9 cellular contexts compared by ENCODE assay signal in the genomic region with DNA sequence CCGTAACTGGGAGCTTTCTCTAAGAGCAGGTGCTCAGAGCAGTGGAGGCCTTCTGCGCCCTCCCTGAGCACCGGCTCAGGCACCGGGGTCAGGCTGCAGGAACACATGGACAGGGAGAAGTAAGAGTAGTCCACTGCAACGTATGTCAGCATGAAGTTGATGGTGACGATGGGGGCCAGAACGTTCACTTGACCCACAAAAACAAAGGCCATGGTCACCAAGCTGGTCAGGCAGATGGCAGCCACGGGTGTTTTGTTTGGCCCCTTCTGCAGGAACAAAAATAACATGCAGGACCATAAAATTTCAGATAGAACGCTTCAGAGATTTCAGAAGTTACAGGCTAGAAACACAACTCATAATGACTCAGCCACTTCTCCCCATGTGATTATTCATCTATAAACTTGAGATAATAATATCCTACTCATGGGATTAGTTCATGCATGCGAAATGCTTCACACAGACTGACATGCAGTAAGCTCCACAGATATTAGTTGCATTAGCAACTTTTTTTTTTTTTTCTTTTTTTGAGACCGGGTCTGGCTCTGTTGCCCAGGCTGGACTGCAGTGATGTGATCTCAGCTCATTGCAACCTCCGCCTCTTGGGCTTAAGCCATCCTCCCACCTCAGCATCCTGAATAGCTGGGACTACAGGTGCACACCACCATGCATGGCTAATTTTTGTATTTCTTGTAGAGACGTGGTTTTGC. TPM values are rescaled to one million over a fixed set of nuclear protein-coding genes. Genes with fewer than 3 reads are reported as not detected.
DNase-seq lines count a peak whose midpoint lies in the region; ATAC-seq and TF ChIP-seq lines count a peak whose summit lies in the region.
"Had no signal": no experiment of that assay in that cellular context is flagged by ENCODE, and none has a peak within 500 bp of the region (broad histone marks: within the 10 kb centered on the region; RNA-seq: fewer than 3 reads in every experiment).

No MANE protein-coding gene starts in this region.

- H3K9me2 ChIP-seq in PC-9 (ENCODE audit: insufficient read depth), result no peaks in the 10 kb centered on the region

- H3K9me3 ChIP-seq in PC-9 (ENCODE audit: insufficient read depth, low read depth), result no peaks in the 10 kb centered on the region

- H3K4me2 ChIP-seq in PC-9, result no peak overlapping the region

- peaks cover 13% of the 10 kb centered on the region; the same call in 1 of the 2 replicates for H3F3A ChIP-seq in PC-9 (ENCODE audit: insufficient read depth, low read depth)

- CTCF ChIA-PET in PC-9 (lab: Charles Lee), result no interaction called here

- no peak overlapping the region for H3K4me3 ChIP-seq in PC-9

- ATAC-seq in GM21576 (IDR thresholded peaks at IDR 0.05; ENCODE audit: unreplicated experiment), result peak; percentile 40
- ATAC-seq in HG03469 (IDR thresholded peaks at IDR 0.05; ENCODE audit: unreplicated experiment), result no peak

- POLR2A ChIA-PET in PC-9 (lab: Charles Lee; ENCODE audit: unreplicated experiment), result no interaction called here

- peaks cover 7% of the 10 kb centered on the region; the same call in 1 of the 2 replicates for H3K36me3 ChIP-seq in PC-9 (ENCODE audit: low read depth)

- H3K27ac ChIP-seq in PC-9 (peak overlapping the region; percentile 53), substantia nigra (ENCODE audit: low read depth, low read length, poor library complexity, severe bottlenecking) (no peak overlapping the region)

- intact Hi-C loops in PC-9 (cut with micrococcal nuclease; ENCODE audit: unreplicated experiment), result no loop called here

- H2AFZ ChIP-seq in PC-9, result no peak overlapping the region

- H4K20me1 ChIP-seq in PC-9 (ENCODE audit: insufficient read depth), result no peaks in the 10 kb centered on the region

- peaks cover 40% of the 10 kb centered on the region for H3K4me1 ChIP-seq in PC-9 (replicated peaks; ENCODE audit: insufficient read depth)

- no peak for TF ChIP-seq CTCF in PC-9 (conservative IDR thresholded peaks at IDR 0.05)

- no TSS peak for BruUV-seq in PC-9 (replicated peaks; lab: Mats Ljungman, UMichigan)

- DNase-seq in ELR (ENCODE audit: low read depth), result peak; percentile 93
- peak in 1 of 2 experiments; percentile 60 for DNase-seq in PC-9
- peak; percentile 75 for DNase-seq in hepatic stellate cell (ENCODE audit: low spot score)
- DNase-seq in NCI-H510A (lab: John Stamatoyannopoulos, UW), result no peak
- no peak for DNase-seq in substantia nigra (lab: John Stamatoyannopoulos, UW)
- DNase-seq in DMS 273 (lab: John Stamatoyannopoulos, UW; ENCODE audit: unreplicated experiment), result no peak
- DNase-seq: activated CD4-positive, alpha-beta T cell treated with anti-CD3 and anti-CD28 coated beads, Interleukin-2, amount 50 U/mL, for 1 hour had no signal

- no peaks in the 10 kb centered on the region for H3K79me2 ChIP-seq in PC-9 (ENCODE audit: low read depth)

- no peaks in the 10 kb centered on the region for H3K27me3 ChIP-seq in PC-9 (ENCODE audit: insufficient read depth, low read depth)

RNA-seq across cellular contexts. Expression of gene HEG1, which starts 52.2 kb away (rescaled TPM):
- 30.2 and 33.5 TPM in 2 replicates for total RNA-seq in PC-9 (2021)

Comparison
In these comparisons a context has a peak if more than half of its experiments do, and no peak if none do; other contexts are left out.
1. DNase-seq: peak in ELR (single experiment) and hepatic stellate cell (single experiment); none in NCI-H510A (single experiment), substantia nigra (0 of 49) and DMS 273 (single experiment).